Comparison of ENCODE assay signal across 29 cellular contexts in the genomic region with DNA sequence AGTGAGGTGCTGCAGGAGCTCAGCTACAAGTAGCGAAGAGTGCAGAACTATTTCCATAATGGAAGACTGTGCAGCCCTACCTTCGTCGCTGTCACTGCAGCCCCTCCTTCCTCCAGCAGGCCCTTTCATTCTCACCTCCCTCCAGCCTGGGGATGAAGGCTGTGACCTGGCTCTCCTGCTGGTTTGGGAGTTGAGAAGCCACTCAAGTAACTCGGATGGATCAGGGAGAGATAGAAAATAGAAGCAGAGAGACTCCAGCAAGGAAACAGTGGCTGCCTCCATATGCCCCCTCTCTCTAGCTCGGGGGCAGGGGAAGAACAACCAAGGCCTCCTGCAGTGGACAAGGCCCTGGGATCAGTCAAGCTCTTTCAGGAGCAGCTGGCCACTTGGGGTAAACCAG. TPM values are rescaled to one million over a fixed set of nuclear protein-coding genes. Genes with fewer than 3 reads are reported as not detected.
"Had no signal": no experiment of that assay in that cellular context is flagged by ENCODE, and none has a peak within 500 bp of the region (broad histone marks: within the 10 kb centered on the region; RNA-seq: fewer than 3 reads in every experiment).

No MANE protein-coding gene starts in this region.

- H3K9me3 ChIP-seq: breast epithelium, esophagus squamous epithelium, sigmoid colon, uterus had no signal

- H3K27ac Mint-ChIP-seq: activated CD4-positive, alpha-beta memory T cell treated with anti-CD3 and anti-CD28 coated beads, Interleukin-2, amount 10 ng/mL, durations not matched to agents 7 days and 5 days; activated CD4-positive, alpha-beta T cell treated with anti-CD3 and anti-CD28 coated beads, Interleukin-2, amount 10 ng/mL, durations not matched to agents 24 days and 14 days; activated CD8-positive, alpha-beta memory T cell treated with anti-CD3 and anti-CD28 coated beads, Interleukin-2, amount 10 ng/mL, durations not matched to agents 7 days and 5 days; activated T-cell treated with anti-CD3 and anti-CD28 coated beads, Interleukin-2, amount 50 U/mL, for 72 hours; stimulated activated memory B cell treated with anti-CD40 and anti-IgM and Interleukin-4, amounts not matched to agents 10 μg/mL and 1 μg/mL and 100 μg/mL, for 72 hours; stimulated activated naive CD8-positive, alpha-beta T cell treated with anti-CD3 and anti-CD28 coated beads, Interleukin-15, amount 100 ng/mL, for 72 hours; type B pancreatic cell had no signal

- H3K36me3 ChIP-seq: breast epithelium, esophagus squamous epithelium, uterus had no signal

- ATAC-seq: activated CD8-positive, alpha-beta memory T cell treated with anti-CD3 and anti-CD28 coated beads, Interleukin-2, amount 10 ng/mL, durations not matched to agents 7 days and 5 days; activated naive CD4-positive, alpha-beta T cell treated with anti-CD3 and anti-CD28 coated beads, Interleukin-2, amount 50 U/mL, for 72 hours; activated T-cell treated with anti-CD3 and anti-CD28 coated beads, Interleukin-2, amount 50 U/mL, for 72 hours; left lobe of liver; natural killer cell; stimulated activated memory B cell treated with anti-CD40 and anti-IgM and Interleukin-4, amounts not matched to agents 10 μg/mL and 1 μg/mL and 100 μg/mL, for 72 hours; stimulated activated naive CD8-positive, alpha-beta T cell treated with anti-CD3 and anti-CD28 coated beads, Interleukin-15, amount 100 ng/mL, for 72 hours had no signal

- H3K27ac ChIP-seq: breast epithelium, sigmoid colon, uterus, VCaP had no signal

- H3K36me3 Mint-ChIP-seq: activated CD8-positive, alpha-beta memory T cell treated with anti-CD3 and anti-CD28 coated beads, Interleukin-2, amount 10 ng/mL, durations not matched to agents 7 days and 5 days; activated naive CD4-positive, alpha-beta T cell treated with anti-CD3 and anti-CD28 coated beads, Interleukin-2, amount 50 U/mL, for 72 hours; natural killer cell; stimulated activated memory B cell treated with anti-CD40 and anti-IgM and Interleukin-4, amounts not matched to agents 10 μg/mL and 1 μg/mL and 100 μg/mL, for 72 hours; type B pancreatic cell had no signal

- H3K27me3 ChIP-seq: breast epithelium, esophagus squamous epithelium, sigmoid colon, uterus had no signal

- H3K4me3 Mint-ChIP-seq: activated CD4-positive, alpha-beta memory T cell treated with anti-CD3 and anti-CD28 coated beads, Interleukin-2, amount 10 ng/mL, durations not matched to agents 7 days and 5 days; activated CD4-positive, alpha-beta T cell treated with anti-CD3 and anti-CD28 coated beads, Interleukin-2, amount 10 ng/mL, durations not matched to agents 24 days and 14 days; activated CD8-positive, alpha-beta memory T cell treated with anti-CD3 and anti-CD28 coated beads, Interleukin-2, amount 10 ng/mL, durations not matched to agents 7 days and 5 days; activated T-cell treated with anti-CD3 and anti-CD28 coated beads, Interleukin-2, amount 50 U/mL, for 72 hours; central memory CD8-positive, alpha-beta T cell; immature natural killer cell; natural killer cell; stimulated activated memory B cell treated with anti-CD40 and anti-IgM and Interleukin-4, amounts not matched to agents 10 μg/mL and 1 μg/mL and 100 μg/mL, for 72 hours; stimulated activated naive CD8-positive, alpha-beta T cell treated with anti-CD3 and anti-CD28 coated beads, Interleukin-15, amount 100 ng/mL, for 72 hours; type B pancreatic cell had no signal

- H3K4me3 ChIP-seq: breast epithelium, esophagus squamous epithelium, lung, sigmoid colon, uterus had no signal

- H3K4me1 ChIP-seq: breast epithelium, uterus had no signal

- H3K27me3 Mint-ChIP-seq: activated CD4-positive, alpha-beta memory T cell treated with anti-CD3 and anti-CD28 coated beads, Interleukin-2, amount 10 ng/mL, durations not matched to agents 7 days and 5 days; activated CD4-positive, alpha-beta T cell treated with anti-CD3 and anti-CD28 coated beads, Interleukin-2, amount 10 ng/mL, durations not matched to agents 24 days and 14 days; activated CD8-positive, alpha-beta memory T cell treated with anti-CD3 and anti-CD28 coated beads, Interleukin-2, amount 10 ng/mL, durations not matched to agents 7 days and 5 days; central memory CD8-positive, alpha-beta T cell; stimulated activated naive CD8-positive, alpha-beta T cell treated with anti-CD3 and anti-CD28 coated beads, Interleukin-15, amount 100 ng/mL, for 72 hours; type B pancreatic cell had no signal

- DNase-seq: activated CD4-positive, alpha-beta memory T cell treated with anti-CD3 and anti-CD28 coated beads, Interleukin-2, amount 10 ng/mL, durations not matched to agents 7 days and 5 days; activated CD4-positive, alpha-beta T cell treated with anti-CD3 and anti-CD28 coated beads, Interleukin-2, amount 10 ng/mL, durations not matched to agents 24 days and 14 days; activated CD8-positive, alpha-beta memory T cell treated with anti-CD3 and anti-CD28 coated beads, Interleukin-2, amount 10 ng/mL, durations not matched to agents 7 days and 5 days; activated naive CD4-positive, alpha-beta T cell; activated T-cell treated with anti-CD3 and anti-CD28 coated beads for 4 hours; activated T-cell treated with anti-CD3 and anti-CD28 coated beads, Interleukin-2, amount 50 U/mL, for 72 hours; dermis blood vessel endothelial cell; effector CD4-positive, alpha-beta T cell; esophagus squamous epithelium; foreskin melanocyte; immature natural killer cell; kidney; mesendoderm; natural killer cell; sigmoid colon; small intestine; stimulated activated CD4-positive, alpha-beta T cell treated with anti-CD3 and anti-CD28 coated beads, Interleukin-4, amount 100 ng/mL, for 4 hours; stimulated activated CD8-positive, alpha-beta memory T cell treated with anti-CD3 and anti-CD28 coated beads, Interleukin-4, amount 100 ng/mL, for 48 hours; stimulated activated naive CD8-positive, alpha-beta T cell treated with anti-CD3 and anti-CD28 coated beads, Interleukin-15, amount 100 ng/mL, for 72 hours; T-helper 1 cell; uterus had no signal

RNA-seq across cellular contexts. Expression of a gene that starts 37.4 kb away (rescaled TPM):
- total RNA-seq: activated CD4-positive, alpha-beta memory T cell treated with anti-CD3 and anti-CD28 coated beads, Interleukin-2, amount 10 ng/mL, durations not matched to agents 7 days and 5 days; activated CD4-positive, alpha-beta T cell treated with anti-CD3 and anti-CD28 coated beads, Interleukin-2, amount 10 ng/mL, durations not matched to agents 24 days and 14 days; activated CD8-positive, alpha-beta memory T cell treated with anti-CD3 and anti-CD28 coated beads, Interleukin-2, amount 10 ng/mL, durations not matched to agents 7 days and 5 days; activated naive CD4-positive, alpha-beta T cell treated with anti-CD3 and anti-CD28 coated beads, Interleukin-2, amount 50 U/mL, for 72 hours; dermis blood vessel endothelial cell; left lobe of liver had no signal
- polyA plus RNA-seq: immature natural killer cell had no signal
